Comparison of ENCODE assay signal across 26 cellular contexts in genomic region chr3:123440181-123440580, GRCh38. TPM values are rescaled to one million over a fixed set of nuclear protein-coding genes. Genes with fewer than 3 reads are reported as not detected.
DNase-seq lines count a peak whose midpoint lies in the region; ATAC-seq and TF ChIP-seq lines count a peak whose summit lies in the region.
"Had no signal": no experiment of that assay in that cellular context is flagged by ENCODE, and none has a peak within 500 bp of the region (broad histone marks: within the 10 kb centered on the region; RNA-seq: fewer than 3 reads in every experiment).

No MANE protein-coding gene starts in this region.

- H3K4me3 ChIP-seq in esophagus muscularis mucosa, result peak overlapping the region in 1 of 4 donors; percentile 18
- H3K4me3 ChIP-seq in neuronal stem cell (ENCODE audit: low read length in 2 of 2), result no peak overlapping the region
- no peak overlapping the region for H3K4me3 ChIP-seq in tibial artery
- H3K4me3 ChIP-seq in PC-3 (ENCODE audit: low read length), result no peak overlapping the region
- H3K4me3 ChIP-seq: cardiac muscle cell, Peyer's patch, psoas muscle, skin epidermis, upper lobe of left lung had no signal

- H3F3A ChIP-seq in PC-3 (ENCODE audit: low read length, unreplicated experiment), result no peaks in the 10 kb centered on the region

- no peaks in the 10 kb centered on the region for H3K79me1 ChIP-seq in neuronal stem cell (ENCODE audit: low read depth, low read length)

- H3K9ac ChIP-seq in neuronal stem cell (ENCODE audit: low read depth, low read length, poor library complexity) (no peak overlapping the region), PC-3 (ENCODE audit: low read length) (no peak overlapping the region)

- H2AK5ac ChIP-seq in neuronal stem cell (ENCODE audit: low read depth, low read length), result peak overlapping the region; percentile 49

- TF ChIP-seq EP300 in esophagus muscularis mucosa (IDR thresholded peaks at IDR 0.05), result no peak

- H3K27ac ChIP-seq in esophagus muscularis mucosa (replicated peaks in 1 of 4) (peak overlapping the region; percentile 93 to 97 (median 97)), neuronal stem cell (replicated peaks; ENCODE audit: low read length) (no peak overlapping the region), tibial artery (peak overlapping the region; percentile 90 to 96), PC-3 (ENCODE audit: low read length) (no peak overlapping the region)
- H3K27ac ChIP-seq: cardiac muscle cell, neutrophil, Peyer's patch, psoas muscle, skin epidermis, upper lobe of left lung had no signal

- no peak overlapping the region for H2BK12ac ChIP-seq in neuronal stem cell (ENCODE audit: low read length)

- H3K36me3 ChIP-seq in esophagus muscularis mucosa, result no peaks in the 10 kb centered on the region
- no peaks in the 10 kb centered on the region for H3K36me3 ChIP-seq in neuronal stem cell (replicated peaks in 1 of 2; ENCODE audit: control insufficient read depth in 2 of 2, insufficient read depth in 2 of 2, low read length in 2 of 2)
- no peaks in the 10 kb centered on the region for H3K36me3 ChIP-seq in tibial artery
- no peaks in the 10 kb centered on the region for H3K36me3 ChIP-seq in PC-3 (ENCODE audit: low read depth, low read length)
- H3K36me3 ChIP-seq: cardiac muscle cell, neutrophil, Peyer's patch, upper lobe of left lung had no signal

- TF ChIP-seq CTCF in esophagus muscularis mucosa (IDR thresholded peaks at IDR 0.05), result no peak
- TF ChIP-seq CTCF in tibial artery (IDR thresholded peaks at IDR 0.05), result no peak
- TF ChIP-seq CTCF in PC-3 (conservative IDR thresholded peaks at IDR 0.05; ENCODE audit: low read depth, low read length), result no peak

- no peaks in the 10 kb centered on the region for H3K9me3 ChIP-seq in esophagus muscularis mucosa
- H3K9me3 ChIP-seq in neuronal stem cell (replicated peaks in 1 of 2; ENCODE audit: control insufficient read depth in 2 of 2, insufficient read depth in 1 of 2, low read depth in 1 of 2, low read length in 2 of 2), result no peaks in the 10 kb centered on the region
- H3K9me3 ChIP-seq in tibial artery, result no peaks in the 10 kb centered on the region
- H3K9me3 ChIP-seq in PC-3 (ENCODE audit: low read length), result no peaks in the 10 kb centered on the region
- H3K9me3 ChIP-seq: neutrophil, Peyer's patch, psoas muscle, upper lobe of left lung had no signal

- no peaks in the 10 kb centered on the region for H4K20me1 ChIP-seq in PC-3 (ENCODE audit: low read length)

- peaks cover 57 to 96% (median 87%) of the 10 kb centered on the region in 4 donors for H3K4me1 ChIP-seq in esophagus muscularis mucosa
- H3K4me1 ChIP-seq in neuronal stem cell (ENCODE audit: control insufficient read depth in 2 of 2, insufficient read depth in 1 of 2, low read depth in 1 of 2, low read length in 2 of 2), result no peaks in the 10 kb centered on the region
- peaks cover 0 to 97% (median 19%) of the 10 kb centered on the region in 4 donors for H3K4me1 ChIP-seq in tibial artery
- H3K4me1 ChIP-seq in PC-3 (ENCODE audit: insufficient read depth, low read length), result no peaks in the 10 kb centered on the region
- H3K4me1 ChIP-seq: Peyer's patch, psoas muscle, upper lobe of left lung had no signal

- no peak overlapping the region for H3K4ac ChIP-seq in neuronal stem cell (ENCODE audit: low read length)

- H3K18ac ChIP-seq in neuronal stem cell (ENCODE audit: low read length), result no peak overlapping the region

- H3K4me2 ChIP-seq in neuronal stem cell (ENCODE audit: insufficient read depth, low read length, poor library complexity, severe bottlenecking) (no peak overlapping the region), PC-3 (ENCODE audit: low read length) (no peak overlapping the region)

- no CpG with 5 or more reads among the region's 1 CpG for WGBS in esophagus muscularis mucosa
- no CpG with 5 or more reads among the region's 1 CpG for WGBS in neuronal stem cell (ENCODE audit: extremely low coverage in 2 of 2, insufficient read length in 2 of 2, insufficient replicate concordance in 1 of 2), 2 donors

- BruUV-seq in PC-3 (replicated peaks; lab: Mats Ljungman, UMichigan), result no TSS peak

- no peak overlapping the region for H4K91ac ChIP-seq in neuronal stem cell (ENCODE audit: low read depth, low read length, poor library complexity)

- POLR2A ChIA-PET in PC-3 (lab: Charles Lee; ENCODE audit: unreplicated experiment), result no interaction called here

- no peaks in the 10 kb centered on the region for H3K9me2 ChIP-seq in PC-3 (replicated peaks; ENCODE audit: low read length)

- H3K27me3 ChIP-seq in esophagus muscularis mucosa (no peaks in the 10 kb centered on the region), neuronal stem cell (ENCODE audit: control insufficient read depth in 3 of 3, insufficient read depth in 3 of 3, low read depth in 1 of 3, low read length in 3 of 3) (peaks cover 0 to 61% (median 0%) of the 10 kb centered on the region in 3 experiments), tibial artery (no peaks in the 10 kb centered on the region), PC-3 (ENCODE audit: low read length) (peaks cover 75% of the 10 kb centered on the region)
- H3K27me3 ChIP-seq: cardiac muscle cell, Peyer's patch, upper lobe of left lung had no signal

- no peak overlapping the region for H2BK15ac ChIP-seq in neuronal stem cell (ENCODE audit: low read length)

- DNase-seq in anterior cingulate cortex (lab: John Stamatoyannopoulos, UW) (peak in 31 of 58 donors; percentile 23 to 88 (median 60)), esophagus muscularis mucosa (ENCODE audit: extremely low spot score) (no peak), neuronal stem cell (ENCODE audit: low spot score) (no peak), tibial artery (no peak), PC-3 (no peak), EL (no peak)
- DNase-seq: activated B cell treated with CpG ODN at 0.5 μM for 24 hours; activated naive CD4-positive, alpha-beta T cell treated with anti-CD3 and anti-CD28 coated beads for 36 hours; Calu3; HCEC 1CT; kidney glomerular epithelial cell; mesenchymal stem cell; NCI-H1105; NCI-H1930; NCI-H526; Peyer's patch; psoas muscle; stimulated activated naive CD8-positive, alpha-beta T cell treated with anti-CD3 and anti-CD28 coated beads, Interleukin-15, amount 100 ng/mL, for 72 hours; T-cell; upper lobe of left lung had no signal

- no peak overlapping the region for H2AFZ ChIP-seq in neuronal stem cell (ENCODE audit: low read length)
- H2AFZ ChIP-seq in PC-3 (ENCODE audit: low read length), result no peak overlapping the region

- no peak overlapping the region for H2BK5ac ChIP-seq in neuronal stem cell (ENCODE audit: low read length)

- H3K23ac ChIP-seq in neuronal stem cell (ENCODE audit: low read depth, low read length, poor library complexity), result no peak overlapping the region

- no peak overlapping the region for H4K8ac ChIP-seq in neuronal stem cell (ENCODE audit: low read depth, low read length)

- H2BK120ac ChIP-seq in neuronal stem cell (ENCODE audit: low read depth, low read length), result no peak overlapping the region

- H3K14ac ChIP-seq in neuronal stem cell (ENCODE audit: low read length), result no peak overlapping the region

- CTCF ChIA-PET in PC-3 (lab: Charles Lee), result no interaction called here

- TF ChIP-seq POLR2A in esophagus muscularis mucosa (IDR thresholded peaks at IDR 0.05; ENCODE audit: low read depth), result no peak

- intact Hi-C loops in esophagus muscularis mucosa (cut with DNase I), result loop anchor here (10.0 kb wide), 1 partner anchor 65 kb away; no protein-coding TSS in a partner anchor
- intact Hi-C loops in tibial artery (cut with DNase I; ENCODE audit: low total_unique reads), result no loop called here
- intact Hi-C loops in PC-3 (cut with micrococcal nuclease), result no loop called here

- ATAC-seq in PC-3 (no peak), HG02973 (IDR thresholded peaks at IDR 0.05; ENCODE audit: unreplicated experiment) (no peak)
- ATAC-seq: psoas muscle; stimulated activated naive CD8-positive, alpha-beta T cell treated with anti-CD3 and anti-CD28 coated beads, Interleukin-15, amount 100 ng/mL, for 72 hours; T-cell had no signal

- no peaks in the 10 kb centered on the region for H3K79me2 ChIP-seq in PC-3 (ENCODE audit: low read length)

RNA-seq across cellular contexts. Expression of gene ADCY5, which starts 8.7 kb away (rescaled TPM):
- total RNA-seq in esophagus muscularis mucosa (100 to 1,000 TPM; 133 to 228 (median 189) TPM), PC-3 (2014; rRNA removed) (not detected in 2 replicates)
- polyA plus RNA-seq in neuronal stem cell (2013, experiment 1 of 2), result 2.2 TPM
- polyA plus RNA-seq in neuronal stem cell (2013, experiment 2 of 2), result 2.2 TPM
- total RNA-seq: activated B cell treated with CpG ODN at 0.5 μM for 24 hours, glomerular endothelial cell had no signal
- polyA plus RNA-seq: CD14-positive monocyte had no signal

Comparison
In these comparisons a context has a peak if more than half of its experiments do, and no peak if none do; other contexts are left out.
1. DNase-seq: peak in anterior cingulate cortex (31 of 58); none in esophagus muscularis mucosa (single experiment), neuronal stem cell (single experiment), tibial artery (0 of 2), PC-3 (single experiment) and EL (single experiment).
2. H3K27ac ChIP-seq: peak in esophagus muscularis mucosa (4 of 4) and tibial artery (2 of 2); none in neuronal stem cell (single experiment) and PC-3 (single experiment).
3. RNA of gene ADCY5, which starts 8.7 kb away (total RNA-seq): 133 to 228 TPM in esophagus muscularis mucosa; not detected in PC-3; every median in the first group is over 100 times any median in the second.